ENCODE assay signal across 1 cellular context in genomic region chr2:100416939-100417744, GRCh38.
TF ChIP-seq lines count a peak whose summit lies in the region.

Gene CHST10 (minus strand): TSS chr2:100417668. CDS start chr2:100406675, 10,993 bp downstream.

TF ChIP-seq in WTC11, 78 proteins besides CTCF, POLR2A, EP300 and RAD21 (continued from another document):
- TF ChIP-seq USF2 (CRISPR knock-in tag; IDR thresholded peaks at IDR 0.05) (peak; percentile 28; the same call in 1 of the 2 replicates), FOXP1 (CRISPR knock-in tag; IDR thresholded peaks at IDR 0.05; ENCODE audit: borderline replicate concordance) (peak; percentile 25; the same call in 1 of the 2 replicates), SP1 (CRISPR knock-in tag; conservative IDR thresholded peaks at IDR 0.05) (peak; percentile 72), FOXK1 (CRISPR knock-in tag; IDR thresholded peaks at IDR 0.05) (peak; percentile 31; the same call in 1 of the 2 replicates), ZNF423 (CRISPR knock-in tag; IDR thresholded peaks at IDR 0.05) (0 out of 2 replicates have a peak, but pooled peaks have one; percentile 7), SMAD4 (CRISPR knock-in tag; IDR thresholded peaks at IDR 0.05) (no peak), FOXP4 (CRISPR knock-in tag; IDR thresholded peaks at IDR 0.05) (peak; percentile 73; the same call in 1 of the 2 replicates), ETV6 (CRISPR knock-in tag; IDR thresholded peaks at IDR 0.05) (0 out of 2 replicates have a peak, but pooled peaks have one; percentile 36), GRHL2 (CRISPR knock-in tag; IDR thresholded peaks at IDR 0.05; ENCODE audit: insufficient replicate concordance, severe bottlenecking) (no peak), ZNF416 (CRISPR knock-in tag; IDR thresholded peaks at IDR 0.05) (0 out of 2 replicates have a peak, but pooled peaks have one; percentile 33), HMGA2 (CRISPR knock-in tag; IDR thresholded peaks at IDR 0.05) (no peak), E2F4 (CRISPR knock-in tag; IDR thresholded peaks at IDR 0.05; ENCODE audit: borderline replicate concordance, low read depth) (no peak)
